Comparison of ENCODE assay signal across 27 cellular contexts in the genomic region with DNA sequence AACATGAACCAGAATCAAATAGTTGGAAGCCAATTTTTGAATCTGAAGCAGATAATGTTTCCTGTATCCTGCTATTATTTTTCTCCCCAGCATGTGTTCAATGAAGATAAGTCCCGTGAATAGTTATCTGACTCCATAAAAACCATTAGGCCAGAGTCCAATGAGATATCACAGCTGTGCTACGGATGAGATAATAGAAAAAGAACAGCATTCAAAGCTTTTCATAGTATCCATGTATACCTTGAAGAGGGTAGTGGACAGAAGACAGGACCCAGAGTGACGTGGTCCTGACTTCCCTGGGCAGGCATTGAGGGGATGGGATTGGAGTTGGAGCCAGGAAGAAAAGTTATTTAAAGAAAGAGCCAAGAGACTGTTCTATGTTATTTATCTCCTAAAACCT. TPM values are rescaled to one million over a fixed set of nuclear protein-coding genes. Genes with fewer than 3 reads are reported as not detected.
DNase-seq lines count a peak whose midpoint lies in the region; ATAC-seq and TF ChIP-seq lines count a peak whose summit lies in the region.
"Had no signal": no experiment of that assay in that cellular context is flagged by ENCODE, and none has a peak within 500 bp of the region (broad histone marks: within the 10 kb centered on the region; RNA-seq: fewer than 3 reads in every experiment).

No MANE protein-coding gene starts in this region.

- no peak overlapping the region for H2AK5ac ChIP-seq in mesendoderm (ENCODE audit: low read length)

- ATAC-seq in body of pancreas (peak; percentile 47), heart right ventricle (peak; percentile 62 to 84 (median 81))
- ATAC-seq: GM12878; stimulated activated memory B cell treated with anti-CD40 and anti-IgM and Interleukin-4, amounts not matched to agents 10 μg/mL and 1 μg/mL and 100 μg/mL, for 72 hours had no signal

- H3K4me3 ChIP-seq in body of pancreas (no peak overlapping the region), heart right ventricle (no peak overlapping the region), urinary bladder (ENCODE audit: low read depth, low read length) (no peak overlapping the region), WERI-Rb-1 (ENCODE audit: low read depth, low read length) (no peak overlapping the region), mesendoderm (ENCODE audit: low read length) (no peak overlapping the region)
- H3K4me3 ChIP-seq: breast epithelium, GM12878 had no signal

- no peak overlapping the region for H2BK5ac ChIP-seq in mesendoderm (ENCODE audit: low read length)

- no peak overlapping the region for H3K18ac ChIP-seq in mesendoderm (ENCODE audit: low read length)

- H2BK120ac ChIP-seq in mesendoderm (ENCODE audit: low read depth, low read length) = no peak overlapping the region

- no peak overlapping the region for H4K8ac ChIP-seq in mesendoderm (ENCODE audit: low read depth, low read length)

- H3K4me1 ChIP-seq in body of pancreas = no peaks in the 10 kb centered on the region
- peaks cover 5 to 30% (median 15%) of the 10 kb centered on the region in 9 donors for H3K4me1 ChIP-seq in heart right ventricle
- no peaks in the 10 kb centered on the region for H3K4me1 ChIP-seq in urinary bladder (ENCODE audit: insufficient read depth)
- H3K4me1 ChIP-seq in mesendoderm (ENCODE audit: control insufficient read depth, low read depth, low read length) = no peaks in the 10 kb centered on the region
- H3K4me1 ChIP-seq: breast epithelium had no signal

- 27 to 33% methylated on average over 3 of the region's 3 CpGs for WGBS in body of pancreas, 2 donors
- 6 to 7% methylated on average over 3 of the region's 3 CpGs for WGBS in heart right ventricle, 2 donors
- WGBS in urinary bladder = 22% methylated on average over 3 of the region's 3 CpGs
- no CpG with 5 or more reads among the region's 3 CpGs for WGBS in mesendoderm (ENCODE audit: extremely low coverage, insufficient coverage, low lambda C conversion rate)

- H3K9ac ChIP-seq in mesendoderm (ENCODE audit: low read length) = no peak overlapping the region

- no peak overlapping the region for H3K4me2 ChIP-seq in mesendoderm (ENCODE audit: low read length)

- H3K79me2 ChIP-seq in mesendoderm (ENCODE audit: control insufficient read depth, insufficient read depth, low read length) = no peaks in the 10 kb centered on the region

- H3K56ac ChIP-seq in mesendoderm (ENCODE audit: low read length) = no peak overlapping the region

- H3K36me3 ChIP-seq in body of pancreas (replicated peaks in 1 of 2; ENCODE audit: insufficient read depth in 1 of 2, low read depth in 2 of 2) (no peaks in the 10 kb centered on the region), heart right ventricle (no peaks in the 10 kb centered on the region), urinary bladder (ENCODE audit: insufficient read depth) (no peaks in the 10 kb centered on the region), WERI-Rb-1 (no peaks in the 10 kb centered on the region), mesendoderm (ENCODE audit: control insufficient read depth, insufficient read depth, low read length) (no peaks in the 10 kb centered on the region)
- H3K36me3 ChIP-seq: breast epithelium had no signal

- no peaks in the 10 kb centered on the region for H3K27me3 ChIP-seq in body of pancreas
- no peaks in the 10 kb centered on the region for H3K27me3 ChIP-seq in heart right ventricle
- H3K27me3 ChIP-seq in WERI-Rb-1 (ENCODE audit: insufficient read depth, low read depth, severe bottlenecking) = no peaks in the 10 kb centered on the region
- no peaks in the 10 kb centered on the region for H3K27me3 ChIP-seq in mesendoderm (ENCODE audit: insufficient read depth, low read length, poor library complexity)
- H3K27me3 ChIP-seq: breast epithelium had no signal

- no peak for DNase-seq in body of pancreas
- DNase-seq in heart right ventricle = no peak
- peak; percentile 2 to 70 for DNase-seq in lung microvascular endothelial cell (ENCODE audit: low read depth in 2 of 2)
- DNase-seq in medulla oblongata (ENCODE audit: extremely low spot score) = no peak
- no peak for DNase-seq in WERI-Rb-1
- no peak for DNase-seq in mesendoderm
- DNase-seq: activated CD4-positive, CD25-positive, alpha-beta regulatory T cell treated with anti-CD3 and anti-CD28 coated beads, Interleukin-2, amount 50 U/mL, for 72 hours; activated CD8-positive, alpha-beta memory T cell treated with anti-CD3 and anti-CD28 coated beads for 24 hours; activated T-cell treated with anti-CD3 and anti-CD28 coated beads, Interleukin-2, amount 50 U/mL, for 24 hours; AML-193; cortex of kidney; DND-41; kidney; NCI-H1417; NCI-H510A treated with DMSO at 0.1 percent for 48 hours; stimulated activated CD4-positive, alpha-beta T cell treated with anti-CD3 and anti-CD28 coated beads, Interleukin-1b, Interleukin-23, amount 100 ng/mL, for 48 hours; T1000 had no signal

- intact Hi-C loops in body of pancreas (cut with DNase I) (loop anchor here (10.0 kb wide), 1 partner anchor 581 kb away; no protein-coding TSS in a partner anchor), heart right ventricle (cut with DNase I) (loop anchor here in 6 of 10 donors (5.0 to 10.0 kb wide), 6 partner anchors 67 to 371 kb away; a partner anchor contains a TSS)

- H3K4ac ChIP-seq in mesendoderm (ENCODE audit: low read depth, low read length) = no peak overlapping the region

- H3K27ac ChIP-seq in body of pancreas (peak overlapping the region in 1 of 4 donors; percentile 0), heart right ventricle (peak overlapping the region in 8 of 10 donors; percentile 27 to 71 (median 50)), urinary bladder (ENCODE audit: low read depth) (peak overlapping the region; percentile 28), WERI-Rb-1 (no peak overlapping the region), mesendoderm (ENCODE audit: low read depth, low read length) (no peak overlapping the region)

- no peak overlapping the region for H3K23ac ChIP-seq in mesendoderm (ENCODE audit: low read length)

- no peak for TF ChIP-seq CTCF in body of pancreas (IDR thresholded peaks at IDR 0.05)
- no peak for TF ChIP-seq CTCF in heart right ventricle (IDR thresholded peaks at IDR 0.05)
- TF ChIP-seq CTCF in WERI-Rb-1 (IDR thresholded peaks at IDR 0.05; ENCODE audit: low read depth, low read length) = no peak

- H2BK15ac ChIP-seq in mesendoderm (replicated peaks; ENCODE audit: low read depth) = no peak overlapping the region

- no peak overlapping the region for H4K5ac ChIP-seq in mesendoderm (ENCODE audit: low read length)

- H3K79me1 ChIP-seq in mesendoderm (ENCODE audit: low read length) = no peaks in the 10 kb centered on the region

- H3K9me3 ChIP-seq in body of pancreas = no peaks in the 10 kb centered on the region
- no peaks in the 10 kb centered on the region for H3K9me3 ChIP-seq in heart right ventricle
- H3K9me3 ChIP-seq in WERI-Rb-1 (ENCODE audit: severe bottlenecking) = no peaks in the 10 kb centered on the region
- H3K9me3 ChIP-seq: breast epithelium had no signal

- no peak for TF ChIP-seq POLR2A in body of pancreas (IDR thresholded peaks at IDR 0.05)

RNA-seq across cellular contexts. Expression of a gene that starts 50.7 kb away (rescaled TPM):
- total RNA-seq in body of pancreas = 10 to 100 TPM; 40.7 to 50.8 TPM
- 100 to 1,000 TPM in 3 of 10 donors, 10 to 100 TPM in 7; 13.6 to 184 (median 55.6) TPM for total RNA-seq in heart right ventricle
- polyA plus RNA-seq in heart right ventricle = 10 to 100 TPM in 1 of 2 donors, 1 to 10 TPM in 1; 6.1 to 10.4 TPM
- total RNA-seq in lung microvascular endothelial cell = not detected in 2 replicates
- total RNA-seq in urinary bladder = 1.1 TPM
- 1.4 TPM for polyA plus RNA-seq in urinary bladder
- not detected for polyA plus RNA-seq in mesendoderm (2013, experiment 1 of 2)
- not detected for polyA plus RNA-seq in mesendoderm (2013, experiment 2 of 2)
- total RNA-seq: fibroblast of villous mesenchyme, MCF 10A, mononuclear cell, neural crest cell, RPMI7951, temporal lobe had no signal
- polyA plus RNA-seq: GM12878 had no signal

Comparison
In these comparisons a context has a peak if more than half of its experiments do, and no peak if none do; other contexts are left out.
1. DNase-seq: peak in lung microvascular endothelial cell (2 of 2); none in body of pancreas (0 of 4), heart right ventricle (0 of 2), medulla oblongata (single experiment), WERI-Rb-1 (single experiment) and mesendoderm (single experiment).
2. H3K27ac ChIP-seq: peak in heart right ventricle (8 of 10) and urinary bladder (single experiment); none in WERI-Rb-1 (single experiment) and mesendoderm (single experiment).